ENCODE assay signal across 1 cellular context in genomic region chr1:154183045-154183968, GRCh38.
TF ChIP-seq lines count a peak whose summit lies in the region.

No MANE protein-coding gene starts in this region.

TF ChIP-seq in K562, 482 proteins besides CTCF, POLR2A, EP300 and RAD21 (continued from another document and continues in another):
- TF ChIP-seq CUX1 (CRISPR knock-in tag; IDR thresholded peaks at IDR 0.05) (no peak), FOS (IDR thresholded peaks at IDR 0.05; ENCODE audit: extremely low read depth, insufficient read length) (no peak), KLF6 (CRISPR knock-in tag; IDR thresholded peaks at IDR 0.05; ENCODE audit: borderline replicate concordance) (peak; percentile 75; the same call in 1 of the 2 replicates), ZNF280B (CRISPR knock-in tag; IDR thresholded peaks at IDR 0.05) (no peak), NFE2L1 (tag; IDR thresholded peaks at IDR 0.05; ENCODE audit: borderline replicate concordance, low read depth) (no peak), NFIC (IDR thresholded peaks at IDR 0.05) (peak; percentile 45), CHD4 (IDR thresholded peaks at IDR 0.05; ENCODE audit: insufficient read depth, insufficient replicate concordance, low read depth, low read length, poor library complexity, severe bottlenecking) (no peak), CXXC5 (CRISPR knock-in tag; IDR thresholded peaks at IDR 0.05) (peak; percentile 75), BMI1 (IDR thresholded peaks at IDR 0.05; ENCODE audit: low read length) (peak; percentile 84; the same call in 1 of the 2 replicates), HDAC1 (IDR thresholded peaks at IDR 0.05) (no peak; a peak in 2 of 4 replicates), ZNF311 (CRISPR knock-in tag; IDR thresholded peaks at IDR 0.05) (no peak), SREBF2 (CRISPR knock-in tag; IDR thresholded peaks at IDR 0.05) (no peak), PRDM10 (IDR thresholded peaks at IDR 0.05; ENCODE audit: partially characterized antibody) (peak; percentile 92), TEAD1 (CRISPR knock-in tag; IDR thresholded peaks at IDR 0.05) (peak in 1 of 2 experiments; percentile 79; a peak in 1 of 4 replicates), ZNF133 (CRISPR knock-in tag; IDR thresholded peaks at IDR 0.05) (no peak), KAT2B (IDR thresholded peaks at IDR 0.05; ENCODE audit: low read depth, low read length) (no peak), ZBTB17 (CRISPR knock-in tag; IDR thresholded peaks at IDR 0.05) (peak; percentile 86), ZNF668 (CRISPR knock-in tag; IDR thresholded peaks at IDR 0.05) (no peak), ATF3 (IDR thresholded peaks at IDR 0.05) (peak; percentile 18; the same call in 1 of the 2 replicates), ATF3 (CRISPR knock-in tag; conservative IDR thresholded peaks at IDR 0.05) (0 out of 2 replicates have a peak, but pooled peaks have one; percentile 52), SMAD2 (IDR thresholded peaks at IDR 0.05; ENCODE audit: low read depth, low read length) (no peak), CBX2 (IDR thresholded peaks at IDR 0.05; ENCODE audit: insufficient read depth, low read length, poor library complexity, severe bottlenecking) (no peak), ZNF23 (CRISPR knock-in tag; IDR thresholded peaks at IDR 0.05) (no peak), DMBX1 (CRISPR knock-in tag; IDR thresholded peaks at IDR 0.05; ENCODE audit: borderline replicate concordance) (no peak), RBM22 (IDR thresholded peaks at IDR 0.05; ENCODE audit: low read depth, low read length, poor library complexity, severe bottlenecking) (no peak), ASH1L (IDR thresholded peaks at IDR 0.05; ENCODE audit: borderline replicate concordance, low read depth, partially characterized antibody) (peak; percentile 19), KAT8 (IDR thresholded peaks at IDR 0.05; ENCODE audit: low read depth) (no peak), NR2F6 (CRISPR knock-in tag; IDR thresholded peaks at IDR 0.05) (no peak), ETV6 (IDR thresholded peaks at IDR 0.05; ENCODE audit: borderline replicate concordance in 1 of 2, low read depth in 2 of 2, low read length in 1 of 2) (no peak), ETV6 (CRISPR knock-in tag; IDR thresholded peaks at IDR 0.05; ENCODE audit: borderline replicate concordance) (no peak), SMAD4 (CRISPR knock-in tag; conservative IDR thresholded peaks at IDR 0.05) (peak; percentile 53; the same call in 1 of the 2 replicates), CREBBP (IDR thresholded peaks at IDR 0.05; ENCODE audit: low read depth, low read length) (no peak), SMC3 (conservative IDR thresholded peaks at IDR 0.05; ENCODE audit: insufficient read depth, low read depth, low read length) (no peak), MED1 (CRISPR knock-in tag; IDR thresholded peaks at IDR 0.05; ENCODE audit: borderline replicate concordance) (no peak), EP400 (IDR thresholded peaks at IDR 0.05) (peak; percentile 91), ZKSCAN1 (IDR thresholded peaks at IDR 0.05; ENCODE audit: low read depth, low read length) (no peak), GATA2 (CRISPR knock-in tag; IDR thresholded peaks at IDR 0.05) (no peak), ZNF511 (CRISPR knock-in tag; IDR thresholded peaks at IDR 0.05) (peak; percentile 81; the same call in 1 of the 2 replicates), BHLHE40 (IDR thresholded peaks at IDR 0.05; ENCODE audit: low read length) (peak; percentile 8; the same call in 1 of the 2 replicates), CBFA2T2 (conservative IDR thresholded peaks at IDR 0.05) (no peak), DDX20 (tag; IDR thresholded peaks at IDR 0.05; ENCODE audit: low read depth) (no peak), ZNF507 (tag; conservative IDR thresholded peaks at IDR 0.05) (no peak), SOX6 (IDR thresholded peaks at IDR 0.05) (peak; percentile 51), ZNF740 (CRISPR knock-in tag; IDR thresholded peaks at IDR 0.05) (peak; percentile 55; the same call in 1 of the 2 replicates), ZNF740 (tag; IDR thresholded peaks at IDR 0.05) (no peak), ZNF584 (CRISPR knock-in tag; IDR thresholded peaks at IDR 0.05; ENCODE audit: low read depth) (no peak), NCOR1 (IDR thresholded peaks at IDR 0.05) (peak; percentile 9; the same call in 1 of the 2 replicates), HDAC2 (IDR thresholded peaks at IDR 0.05) (peak; percentile 80; the same call in 1 of the 2 replicates), PCBP1 (IDR thresholded peaks at IDR 0.05; ENCODE audit: low read depth, low read length, poor library complexity, severe bottlenecking) (no peak), U2AF2 (optimal IDR thresholded peaks at IDR 0.05; ENCODE audit: low read depth, low read length) (no peak), CREB3 (tag; conservative IDR thresholded peaks at IDR 0.05; ENCODE audit: low read depth) (no peak), JUN (IDR thresholded peaks at IDR 0.05; ENCODE audit: borderline replicate concordance, low read depth, low read length) (peak; percentile 56; the same call in 1 of the 2 replicates), JUN (CRISPR knock-in tag; IDR thresholded peaks at IDR 0.05; ENCODE audit: borderline replicate concordance) (no peak), ZFP30 (CRISPR knock-in tag; IDR thresholded peaks at IDR 0.05; ENCODE audit: borderline replicate concordance) (no peak), PML (IDR thresholded peaks at IDR 0.05; ENCODE audit: low read length) (peak; percentile 65), PYGO2 (tag; IDR thresholded peaks at IDR 0.05) (no peak), MECOM (CRISPR knock-in tag; IDR thresholded peaks at IDR 0.05) (no peak), SPI1 (IDR thresholded peaks at IDR 0.05; ENCODE audit: borderline replicate concordance, low read depth, low read length) (peak; percentile 56; the same call in 1 of the 2 replicates), ZEB2 (IDR thresholded peaks at IDR 0.05) (peak; percentile 64; the same call in 1 of the 2 replicates), SNIP1 (IDR thresholded peaks at IDR 0.05; ENCODE audit: low read depth) (no peak), CBFA2T3 (IDR thresholded peaks at IDR 0.05) (peak; percentile 8; the same call in 1 of the 2 replicates), EGR1 (conservative IDR thresholded peaks at IDR 0.05) (peak; percentile 49), ZNF12 (CRISPR knock-in tag; IDR thresholded peaks at IDR 0.05) (no peak), THRA (IDR thresholded peaks at IDR 0.05) (no peak)
